Comparison of ENCODE assay signal across 8 cellular contexts in genomic region chr19:3096267-3096901, GRCh38. TPM values are rescaled to one million over a fixed set of nuclear protein-coding genes. Genes with fewer than 3 reads are reported as not detected.
DNase-seq lines count a peak whose midpoint lies in the region.

No MANE protein-coding gene starts in this region.

- H3F3A ChIP-seq in GM23248 (ENCODE audit: insufficient read depth) = no peaks in the 10 kb centered on the region

- no peaks in the 10 kb centered on the region for H3K9me2 ChIP-seq in GM23248 (ENCODE audit: insufficient read depth)

- in situ Hi-C loops in GM23248 (cut with MboI) = no loop called here

- H4K20me1 ChIP-seq in GM23248 (ENCODE audit: insufficient read depth) = no peaks in the 10 kb centered on the region; the same call in 1 of the 2 replicates

- no peaks in the 10 kb centered on the region for H3K9me3 Mint-ChIP-seq in activated naive CD8-positive, alpha-beta T cell (ENCODE audit: low read depth)

- H2AFZ ChIP-seq in GM23248 = no peak overlapping the region

- peak overlapping the region; percentile 66 for H3K27ac Mint-ChIP-seq in activated naive CD8-positive, alpha-beta T cell

- H3K36me3 ChIP-seq in GM23248 (ENCODE audit: low read depth) = no peaks in the 10 kb centered on the region
- H3K36me3 ChIP-seq in iPS-20b (ENCODE audit: insufficient read depth, low read depth, low read length) = no peaks in the 10 kb centered on the region

- WGBS in GM23248 (ENCODE audit: low coverage in 1 of 2, low lambda C conversion rate in 2 of 2, missing lambda C conversion rate in 2 of 2), 2 experiments = 33 to 34% methylated on average over 25 of the region's 25 CpGs

- H3K4me2 ChIP-seq in GM23248 (ENCODE audit: unreplicated experiment) = peak overlapping the region; percentile 94

- H3K9ac ChIP-seq in GM23248 = peak overlapping the region; percentile 98
- H3K9ac ChIP-seq in iPS-20b (ENCODE audit: low read depth, low read length) = peak overlapping the region; percentile 66; the same call in 1 of the 2 replicates

- H3K27ac ChIP-seq in GM23248 = no peak overlapping the region
- H3K27ac ChIP-seq in iPS-20b (ENCODE audit: low read length) = no peak overlapping the region
- H3K27ac ChIP-seq in skin epidermis = peak overlapping the region in 11 of 21 experiments; percentile 31 to 88 (median 80)

- H3K4me3 Mint-ChIP-seq in activated naive CD8-positive, alpha-beta T cell = peak overlapping the region; percentile 84

- no peaks in the 10 kb centered on the region for H3K36me3 Mint-ChIP-seq in activated naive CD8-positive, alpha-beta T cell

- H3K9me3 ChIP-seq in GM23248 (ENCODE audit: low read depth) (no peaks in the 10 kb centered on the region), iPS-20b (ENCODE audit: insufficient read depth, low read depth, low read length) (no peaks in the 10 kb centered on the region)

- H3K27me3 Mint-ChIP-seq in activated naive CD8-positive, alpha-beta T cell = no peaks in the 10 kb centered on the region

- peaks cover 69% of the 10 kb centered on the region for H3K79me2 ChIP-seq in GM23248 (ENCODE audit: insufficient read depth)

- DNase-seq in GM23248 (no peak), NCI-H1048 (lab: John Stamatoyannopoulos, UW) (no peak), SHP77 treated with DMSO at 0.1 percent for 48 hours (lab: John Stamatoyannopoulos, UW) (no peak), NCI-H446 treated with DMSO at 0.1 percent for 48 hours (lab: John Stamatoyannopoulos, UW) (no peak)
- DNase-seq in activated effector memory CD4-positive, alpha-beta T cell treated with anti-CD3 and anti-CD28 coated beads, Interleukin-2, amount 50 U/mL, for 16 hours = no peak

- peaks cover 26% of the 10 kb centered on the region for H3K4me1 Mint-ChIP-seq in activated naive CD8-positive, alpha-beta T cell (ENCODE audit: low read depth)

- H3K27me3 ChIP-seq in GM23248 (replicated peaks; ENCODE audit: insufficient read depth) (no peaks in the 10 kb centered on the region), iPS-20b (ENCODE audit: insufficient read depth, low read length) (peaks cover 4% of the 10 kb centered on the region; the same call in 1 of the 2 replicates)

- H3K4me1 ChIP-seq in GM23248 (ENCODE audit: insufficient read depth) (peaks cover 24% of the 10 kb centered on the region), iPS-20b (ENCODE audit: insufficient read depth, low read length) (peaks cover 7% of the 10 kb centered on the region; the same call in 1 of the 2 replicates)

- H3K4me3 ChIP-seq in GM23248 (peak overlapping the region; percentile 85), iPS-20b (ENCODE audit: low read length) (peak overlapping the region; percentile 69; the same call in 1 of the 2 replicates), skin epidermis (peak overlapping the region in 4 of 7 experiments; percentile 70 to 92 (median 78))

RNA-seq across cellular contexts. Expression of gene GNA11, which starts 2.2 kb away (rescaled TPM):
- 69.9 and 99.3 TPM in 2 replicates for total RNA-seq in GM23248 (2014; rRNA removed; shearing (Covaris generic))
- 14.2 and 15.0 TPM in 2 replicates for polyA plus RNA-seq in GM23248 (2016; fragmentation: Nextera tagmentation; extraction: Ambion mirVana)

RNA-seq across cellular contexts. Expression of gene TLE5, which starts 34.1 kb away (rescaled TPM):
- total RNA-seq in GM23248 (2014; rRNA removed; shearing (Covaris generic)) = 254 and 337 TPM in 2 replicates
- polyA plus RNA-seq in GM23248 (2016; fragmentation: Nextera tagmentation; extraction: Ambion mirVana) = 133 and 157 TPM in 2 replicates

RNA-seq across cellular contexts. Expression of gene GNA15, which starts 39.4 kb away (rescaled TPM):
- total RNA-seq in GM23248 (2014; rRNA removed; shearing (Covaris generic)) = not detected in 2 replicates
- not detected in 2 replicates for polyA plus RNA-seq in GM23248 (2016; fragmentation: Nextera tagmentation; extraction: Ambion mirVana)

Comparison
In these comparisons a context has a peak if more than half of its experiments do, and no peak if none do; other contexts are left out.
1. H3K27ac ChIP-seq: peak in skin epidermis (11 of 21); none in GM23248 (single experiment) and iPS-20b (single experiment).
2. Peak in every context shown above with its lines, with median percentiles within 50 percentile points of each other: H3K4me3 ChIP-seq.